Comparison of ENCODE assay signal across 15 cellular contexts in the genomic region with DNA sequence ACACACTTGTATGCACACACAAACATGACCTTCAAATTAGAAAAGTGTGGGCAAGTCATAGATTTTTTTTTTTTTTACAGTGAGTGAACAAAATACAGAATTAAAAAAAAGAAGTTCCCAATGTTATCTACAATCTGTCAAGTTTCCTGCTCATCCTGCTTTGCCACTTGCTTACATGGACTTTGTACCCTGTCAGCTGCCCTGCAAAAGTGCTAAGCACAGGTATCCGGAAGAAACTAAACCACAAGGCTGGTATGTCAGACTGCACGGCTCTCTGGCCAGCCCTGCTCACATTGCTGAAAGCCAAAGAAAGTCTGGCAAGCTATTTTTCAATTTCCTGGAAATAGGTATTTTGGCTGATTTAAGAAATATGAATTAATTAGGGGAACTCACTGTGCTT. TPM values are rescaled to one million over a fixed set of nuclear protein-coding genes. Genes with fewer than 3 reads are reported as not detected.
DNase-seq lines count a peak whose midpoint lies in the region; ATAC-seq and TF ChIP-seq lines count a peak whose summit lies in the region.
"Had no signal": no experiment of that assay in that cellular context is flagged by ENCODE, and none has a peak within 500 bp of the region (broad histone marks: within the 10 kb centered on the region; RNA-seq: fewer than 3 reads in every experiment).

No MANE protein-coding gene starts in this region.

- intact Hi-C loops in mammary epithelial cell (cut with micrococcal nuclease) = no loop called here
- intact Hi-C loops in CD4-positive, alpha-beta memory T cell (cut with micrococcal nuclease) = no loop called here

- H3K4me1 Mint-ChIP-seq in CD4-positive, alpha-beta memory T cell = peaks cover 2 to 8% (median 5%) of the 10 kb centered on the region in 4 donors

- no peaks in the 10 kb centered on the region for H3K27me3 Mint-ChIP-seq in CD4-positive, alpha-beta memory T cell
- H3K27me3 Mint-ChIP-seq: stimulated activated naive CD8-positive, alpha-beta T cell treated with anti-CD3 and anti-CD28 coated beads, Interleukin-15, Interleukin-2, amounts not matched to agents 100 ng/mL and 50 ng/mL, for 24 hours had no signal

- in situ Hi-C loops in T47D (cut with HindIII; ENCODE audit: low pct_unique_long_range_greater_than_20kb, low sequenced_read_pairs) (no loop called here), mammary epithelial cell (cut with MboI; ENCODE audit: low sequenced_read_pairs in 2 of 2) (no loop called here)

- 44% methylated on average over 2 of the region's 2 CpGs for WGBS in mammary epithelial cell (ENCODE audit: low coverage, missing lambda C conversion rate)

- DNase-seq in T47D (ENCODE audit: low read depth in 1 of 2, low spot score in 1 of 2) (peak; percentile 26 to 86), mammary epithelial cell (no peak), NCI-H526 treated with DMSO at 0.1 percent for 48 hours (lab: John Stamatoyannopoulos, UW) (peak; percentile 54), glomerular visceral epithelial cell (ENCODE audit: extremely low spot score) (peak; percentile 46), NCI-H2227 treated with DMSO at 0.1 percent for 48 hours (lab: John Stamatoyannopoulos, UW) (no peak)
- no peak for DNase-seq in activated CD4-positive, alpha-beta T cell treated with anti-CD3 and anti-CD28 coated beads, Interleukin-2, amount 50 U/mL, for 4 hours
- no peak for DNase-seq in CD4-positive, alpha-beta memory T cell
- DNase-seq: activated naive CD4-positive, alpha-beta T cell treated with anti-CD3 and anti-CD28 coated beads for 36 hours; cortex of kidney; EL; lower lobe of right lung; NCI-H510A; stimulated activated CD4-positive, alpha-beta T cell treated with anti-CD3 and anti-CD28 coated beads, Interleukin-2, amount 100 ng/mL, for 24 hours had no signal

- no peak overlapping the region for H3K9ac ChIP-seq in mammary epithelial cell (ENCODE audit: insufficient read depth, low read length)

- no peak overlapping the region for H3K27ac ChIP-seq in mammary epithelial cell (ENCODE audit: insufficient read depth, low read depth, low read length)
- H3K27ac ChIP-seq in CD4-positive, alpha-beta memory T cell (ENCODE audit: low read depth, low read length) = no peak overlapping the region
- H3K27ac ChIP-seq: lower lobe of right lung had no signal

- no peak for TF ChIP-seq CTCF in mammary epithelial cell (conservative IDR thresholded peaks at IDR 0.05 in 1 of 2, IDR thresholded peaks at IDR 0.05 in 1 of 2; ENCODE audit: extremely low read depth in 1 of 2, insufficient read depth in 1 of 2, low read depth in 1 of 2, low read length in 2 of 2)

- CTCF ChIA-PET in mammary epithelial cell (lab: Charles Lee; ENCODE audit: low non-redundant PET) = no interaction called here
- CTCF ChIA-PET in CD4-positive, alpha-beta memory T cell (lab: Charles Lee; ENCODE audit: partially characterized antibody) = no interaction called here

- H3K4me1 ChIP-seq in mammary epithelial cell (ENCODE audit: insufficient read depth, low read length) = peaks cover 2% of the 10 kb centered on the region
- no peaks in the 10 kb centered on the region for H3K4me1 ChIP-seq in CD4-positive, alpha-beta memory T cell (ENCODE audit: insufficient read depth, low read length)
- H3K4me1 ChIP-seq: lower lobe of right lung had no signal

- no peak overlapping the region for H3K4me3 ChIP-seq in mammary epithelial cell (replicated peaks in 1 of 3; ENCODE audit: insufficient read depth in 1 of 3, low read depth in 2 of 3, low read length in 3 of 3)
- H3K4me3 ChIP-seq in CD4-positive, alpha-beta memory T cell (ENCODE audit: low read length in 2 of 2) = no peak overlapping the region
- H3K4me3 ChIP-seq: lower lobe of right lung had no signal

- H3K36me3 Mint-ChIP-seq in CD4-positive, alpha-beta memory T cell = peaks cover 0 to 6% of the 10 kb centered on the region in 2 donors

- H2AFZ ChIP-seq in mammary epithelial cell (ENCODE audit: low read depth, low read length) = no peak overlapping the region

- no peak overlapping the region for H3K4me3 Mint-ChIP-seq in CD4-positive, alpha-beta memory T cell
- H3K4me3 Mint-ChIP-seq: activated naive CD4-positive, alpha-beta T cell treated with anti-CD3 and anti-CD28 coated beads for 36 hours; stimulated activated naive CD8-positive, alpha-beta T cell treated with anti-CD3 and anti-CD28 coated beads, Interleukin-15, Interleukin-2, amounts not matched to agents 100 ng/mL and 50 ng/mL, for 24 hours had no signal

- no TSS peak for BruUV-seq in mammary epithelial cell (replicated peaks; lab: Mats Ljungman, UMichigan)

- H4K20me1 ChIP-seq in mammary epithelial cell (ENCODE audit: insufficient read depth, low read length) = no peaks in the 10 kb centered on the region

- POLR2A ChIA-PET in CD4-positive, alpha-beta memory T cell (lab: Charles Lee; ENCODE audit: partially characterized antibody) = no interaction called here

- no peaks in the 10 kb centered on the region for H3K36me3 ChIP-seq in mammary epithelial cell (ENCODE audit: insufficient read depth, low read length)
- no peaks in the 10 kb centered on the region for H3K36me3 ChIP-seq in CD4-positive, alpha-beta memory T cell (ENCODE audit: insufficient read depth, low read length)
- H3K36me3 ChIP-seq: lower lobe of right lung had no signal

- no peaks in the 10 kb centered on the region for H3K9me3 ChIP-seq in mammary epithelial cell (replicated peaks; ENCODE audit: insufficient read depth, low read length)
- H3K9me3 ChIP-seq in CD4-positive, alpha-beta memory T cell (ENCODE audit: control insufficient read depth in 1 of 2, low read length in 2 of 2) = no peaks in the 10 kb centered on the region
- H3K9me3 ChIP-seq: lower lobe of right lung had no signal

- H3K27me3 ChIP-seq in mammary epithelial cell (ENCODE audit: insufficient read depth, low read length) = no peaks in the 10 kb centered on the region
- H3K27me3 ChIP-seq in CD4-positive, alpha-beta memory T cell (ENCODE audit: insufficient read depth, low read length) = no peaks in the 10 kb centered on the region

- no peak overlapping the region for H3K4me2 ChIP-seq in mammary epithelial cell (ENCODE audit: insufficient read depth, low read depth, low read length)

- H3K79me2 ChIP-seq in mammary epithelial cell (ENCODE audit: insufficient read depth, low read length) = no peaks in the 10 kb centered on the region

- H3K9me3 Mint-ChIP-seq in CD4-positive, alpha-beta memory T cell = no peaks in the 10 kb centered on the region
- H3K9me3 Mint-ChIP-seq: activated naive CD4-positive, alpha-beta T cell treated with anti-CD3 and anti-CD28 coated beads for 36 hours; stimulated activated naive CD8-positive, alpha-beta T cell treated with anti-CD3 and anti-CD28 coated beads, Interleukin-15, Interleukin-2, amounts not matched to agents 100 ng/mL and 50 ng/mL, for 24 hours had no signal

- dilution Hi-C loops in mammary epithelial cell (cut with HindIII; ENCODE audit: low sequenced_read_pairs) = no loop called here

- ATAC-seq in GM19397 (IDR thresholded peaks at IDR 0.05; ENCODE audit: unreplicated experiment) = no peak

- H3K27ac Mint-ChIP-seq in CD4-positive, alpha-beta memory T cell = peak overlapping the region in 1 of 7 donors; percentile 29
- H3K27ac Mint-ChIP-seq: activated naive CD4-positive, alpha-beta T cell treated with anti-CD3 and anti-CD28 coated beads for 36 hours; stimulated activated naive CD8-positive, alpha-beta T cell treated with anti-CD3 and anti-CD28 coated beads, Interleukin-15, Interleukin-2, amounts not matched to agents 100 ng/mL and 50 ng/mL, for 24 hours had no signal

RNA-seq across cellular contexts. Expression of a gene that starts 38.9 kb away (rescaled TPM):
- 10 to 100 TPM in 1 of 2 donors, 1 to 10 TPM in 1; 7.5 to 11.0 TPM for total RNA-seq in mammary epithelial cell
- 0.65 TPM for polyA plus RNA-seq in mammary epithelial cell
- polyA minus RNA-seq in mammary epithelial cell = 1.2 TPM
- 10 to 100 TPM; 12.6 to 15.0 TPM for total RNA-seq in CD4-positive, alpha-beta memory T cell
- 1 to 10 TPM in 1 of 2 donors, under 1 TPM in 1; 0.87 to 3.1 TPM for polyA plus RNA-seq in CD4-positive, alpha-beta memory T cell

Comparison
In these comparisons a context has a peak if more than half of its experiments do, and no peak if none do; other contexts are left out.
1. DNase-seq: peak in T47D (2 of 2), NCI-H526 treated with DMSO at 0.1 percent for 48 hours (single experiment) and glomerular visceral epithelial cell (single experiment); none in mammary epithelial cell (single experiment), activated CD4-positive, alpha-beta T cell treated with anti-CD3 and anti-CD28 coated beads, Interleukin-2, amount 50 U/mL, for 4 hours (0 of 2), CD4-positive, alpha-beta memory T cell (0 of 5) and NCI-H2227 treated with DMSO at 0.1 percent for 48 hours (single experiment).